1 cellular context compared by ENCODE assay signal in the genomic region with DNA sequence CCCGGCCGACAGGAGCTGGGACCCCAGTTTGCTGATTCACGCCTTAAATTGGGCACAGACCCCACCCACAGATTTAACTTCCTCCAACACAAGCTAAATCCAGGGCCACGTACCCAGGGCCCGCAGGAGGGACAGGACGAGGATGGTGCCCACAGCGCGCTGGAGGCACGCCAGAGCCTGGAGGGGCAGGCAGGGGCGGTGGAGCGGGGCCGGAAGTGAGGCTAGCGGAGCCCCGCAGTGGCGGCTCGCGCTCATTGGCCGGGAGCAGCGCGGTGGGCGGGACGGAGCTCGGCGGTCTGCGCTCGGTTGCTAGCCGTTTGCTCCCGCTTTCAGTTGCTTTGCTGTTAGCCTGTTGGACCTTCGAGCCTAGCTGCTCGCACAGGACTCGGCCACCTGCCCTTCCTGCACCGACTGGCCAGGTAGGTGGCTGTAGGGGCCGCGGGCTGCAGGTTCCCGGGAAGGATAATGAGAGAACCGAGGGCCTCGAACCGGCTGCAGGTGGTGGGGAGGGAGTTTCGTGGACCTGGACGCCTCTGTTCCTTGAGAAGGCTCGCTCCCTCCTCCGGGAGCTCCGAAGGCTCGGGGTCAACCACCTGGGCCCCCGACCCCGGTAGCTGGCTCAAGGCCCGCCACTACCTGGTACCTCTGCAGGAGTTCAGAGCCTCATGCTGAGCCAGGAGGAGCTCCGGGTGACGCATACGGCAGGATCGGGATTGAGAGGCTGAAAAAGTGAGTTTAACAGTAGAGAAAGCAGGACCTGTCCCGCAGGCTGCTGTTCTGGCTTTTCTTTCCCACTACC.
TF ChIP-seq lines count a peak whose summit lies in the region.

A gene (plus strand): TSS at position 332 of the 799 bp plus-strand sequence. CDS start 8,212 bp downstream, outside the sequence.

TF ChIP-seq in HepG2, 621 proteins besides CTCF, POLR2A, EP300 and RAD21 (continued from another document and continues in another):
- TF ChIP-seq, protein P1, sequence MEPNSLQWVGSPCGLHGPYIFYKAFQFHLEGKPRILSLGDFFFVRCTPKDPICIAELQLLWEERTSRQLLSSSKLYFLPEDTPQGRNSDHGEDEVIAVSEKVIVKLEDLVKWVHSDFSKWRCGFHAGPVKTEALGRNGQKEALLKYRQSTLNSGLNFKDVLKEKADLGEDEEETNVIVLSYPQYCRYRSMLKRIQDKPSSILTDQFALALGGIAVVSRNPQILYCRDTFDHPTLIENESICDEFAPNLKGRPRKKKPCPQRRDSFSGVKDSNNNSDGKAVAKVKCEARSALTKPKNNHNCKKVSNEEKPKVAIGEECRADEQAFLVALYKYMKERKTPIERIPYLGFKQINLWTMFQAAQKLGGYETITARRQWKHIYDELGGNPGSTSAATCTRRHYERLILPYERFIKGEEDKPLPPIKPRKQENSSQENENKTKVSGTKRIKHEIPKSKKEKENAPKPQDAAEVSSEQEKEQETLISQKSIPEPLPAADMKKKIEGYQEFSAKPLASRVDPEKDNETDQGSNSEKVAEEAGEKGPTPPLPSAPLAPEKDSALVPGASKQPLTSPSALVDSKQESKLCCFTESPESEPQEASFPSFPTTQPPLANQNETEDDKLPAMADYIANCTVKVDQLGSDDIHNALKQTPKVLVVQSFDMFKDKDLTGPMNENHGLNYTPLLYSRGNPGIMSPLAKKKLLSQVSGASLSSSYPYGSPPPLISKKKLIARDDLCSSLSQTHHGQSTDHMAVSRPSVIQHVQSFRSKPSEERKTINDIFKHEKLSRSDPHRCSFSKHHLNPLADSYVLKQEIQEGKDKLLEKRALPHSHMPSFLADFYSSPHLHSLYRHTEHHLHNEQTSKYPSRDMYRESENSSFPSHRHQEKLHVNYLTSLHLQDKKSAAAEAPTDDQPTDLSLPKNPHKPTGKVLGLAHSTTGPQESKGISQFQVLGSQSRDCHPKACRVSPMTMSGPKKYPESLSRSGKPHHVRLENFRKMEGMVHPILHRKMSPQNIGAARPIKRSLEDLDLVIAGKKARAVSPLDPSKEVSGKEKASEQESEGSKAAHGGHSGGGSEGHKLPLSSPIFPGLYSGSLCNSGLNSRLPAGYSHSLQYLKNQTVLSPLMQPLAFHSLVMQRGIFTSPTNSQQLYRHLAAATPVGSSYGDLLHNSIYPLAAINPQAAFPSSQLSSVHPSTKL (CRISPR knock-in tag; IDR thresholded peaks at IDR 0.05), result peak; percentile 48
- no peak for TF ChIP-seq NFE2L1 (CRISPR knock-in tag; IDR thresholded peaks at IDR 0.05; ENCODE audit: borderline replicate concordance)
- TF ChIP-seq, protein P2, sequence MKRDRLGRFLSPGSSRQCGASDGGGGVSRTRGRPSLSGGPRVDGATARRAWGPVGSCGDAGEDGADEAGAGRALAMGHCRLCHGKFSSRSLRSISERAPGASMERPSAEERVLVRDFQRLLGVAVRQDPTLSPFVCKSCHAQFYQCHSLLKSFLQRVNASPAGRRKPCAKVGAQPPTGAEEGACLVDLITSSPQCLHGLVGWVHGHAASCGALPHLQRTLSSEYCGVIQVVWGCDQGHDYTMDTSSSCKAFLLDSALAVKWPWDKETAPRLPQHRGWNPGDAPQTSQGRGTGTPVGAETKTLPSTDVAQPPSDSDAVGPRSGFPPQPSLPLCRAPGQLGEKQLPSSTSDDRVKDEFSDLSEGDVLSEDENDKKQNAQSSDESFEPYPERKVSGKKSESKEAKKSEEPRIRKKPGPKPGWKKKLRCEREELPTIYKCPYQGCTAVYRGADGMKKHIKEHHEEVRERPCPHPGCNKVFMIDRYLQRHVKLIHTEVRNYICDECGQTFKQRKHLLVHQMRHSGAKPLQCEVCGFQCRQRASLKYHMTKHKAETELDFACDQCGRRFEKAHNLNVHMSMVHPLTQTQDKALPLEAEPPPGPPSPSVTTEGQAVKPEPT (CRISPR knock-in tag; IDR thresholded peaks at IDR 0.05; ENCODE audit: low read depth), result peak; percentile 88; the same call in 1 of the 2 replicates
- TF ChIP-seq HDAC6 (IDR thresholded peaks at IDR 0.05; ENCODE audit: low read depth, low read length), result no peak
- no peak for TF ChIP-seq MLLT10 (CRISPR knock-in tag; IDR thresholded peaks at IDR 0.05)
- 0 out of 2 replicates have a peak, but pooled peaks have one; percentile 54 for TF ChIP-seq ZNF264 (CRISPR knock-in tag; IDR thresholded peaks at IDR 0.05)
- TF ChIP-seq ZNF660 (CRISPR knock-in tag; IDR thresholded peaks at IDR 0.05; ENCODE audit: borderline replicate concordance, low read depth), result no peak
- no peak for TF ChIP-seq RFX3 (CRISPR knock-in tag; IDR thresholded peaks at IDR 0.05)
- TF ChIP-seq, protein P3, sequence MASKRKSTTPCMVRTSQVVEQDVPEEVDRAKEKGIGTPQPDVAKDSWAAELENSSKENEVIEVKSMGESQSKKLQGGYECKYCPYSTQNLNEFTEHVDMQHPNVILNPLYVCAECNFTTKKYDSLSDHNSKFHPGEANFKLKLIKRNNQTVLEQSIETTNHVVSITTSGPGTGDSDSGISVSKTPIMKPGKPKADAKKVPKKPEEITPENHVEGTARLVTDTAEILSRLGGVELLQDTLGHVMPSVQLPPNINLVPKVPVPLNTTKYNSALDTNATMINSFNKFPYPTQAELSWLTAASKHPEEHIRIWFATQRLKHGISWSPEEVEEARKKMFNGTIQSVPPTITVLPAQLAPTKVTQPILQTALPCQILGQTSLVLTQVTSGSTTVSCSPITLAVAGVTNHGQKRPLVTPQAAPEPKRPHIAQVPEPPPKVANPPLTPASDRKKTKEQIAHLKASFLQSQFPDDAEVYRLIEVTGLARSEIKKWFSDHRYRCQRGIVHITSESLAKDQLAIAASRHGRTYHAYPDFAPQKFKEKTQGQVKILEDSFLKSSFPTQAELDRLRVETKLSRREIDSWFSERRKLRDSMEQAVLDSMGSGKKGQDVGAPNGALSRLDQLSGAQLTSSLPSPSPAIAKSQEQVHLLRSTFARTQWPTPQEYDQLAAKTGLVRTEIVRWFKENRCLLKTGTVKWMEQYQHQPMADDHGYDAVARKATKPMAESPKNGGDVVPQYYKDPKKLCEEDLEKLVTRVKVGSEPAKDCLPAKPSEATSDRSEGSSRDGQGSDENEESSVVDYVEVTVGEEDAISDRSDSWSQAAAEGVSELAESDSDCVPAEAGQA (IDR thresholded peaks at IDR 0.05; ENCODE audit: low read depth), result no peak
- TF ChIP-seq, protein P3 (CRISPR knock-in tag; IDR thresholded peaks at IDR 0.05; ENCODE audit: borderline replicate concordance), result no peak
- no peak for TF ChIP-seq ZNF724P (CRISPR knock-in tag; IDR thresholded peaks at IDR 0.05; ENCODE audit: borderline replicate concordance)
- TF ChIP-seq MBD4 (IDR thresholded peaks at IDR 0.05; ENCODE audit: borderline replicate concordance, low read length), result no peak
- peak; percentile 71; the same call in 1 of the 2 replicates for TF ChIP-seq HES4 (CRISPR knock-in tag; IDR thresholded peaks at IDR 0.05; ENCODE audit: borderline replicate concordance)
- TF ChIP-seq, protein P4, sequence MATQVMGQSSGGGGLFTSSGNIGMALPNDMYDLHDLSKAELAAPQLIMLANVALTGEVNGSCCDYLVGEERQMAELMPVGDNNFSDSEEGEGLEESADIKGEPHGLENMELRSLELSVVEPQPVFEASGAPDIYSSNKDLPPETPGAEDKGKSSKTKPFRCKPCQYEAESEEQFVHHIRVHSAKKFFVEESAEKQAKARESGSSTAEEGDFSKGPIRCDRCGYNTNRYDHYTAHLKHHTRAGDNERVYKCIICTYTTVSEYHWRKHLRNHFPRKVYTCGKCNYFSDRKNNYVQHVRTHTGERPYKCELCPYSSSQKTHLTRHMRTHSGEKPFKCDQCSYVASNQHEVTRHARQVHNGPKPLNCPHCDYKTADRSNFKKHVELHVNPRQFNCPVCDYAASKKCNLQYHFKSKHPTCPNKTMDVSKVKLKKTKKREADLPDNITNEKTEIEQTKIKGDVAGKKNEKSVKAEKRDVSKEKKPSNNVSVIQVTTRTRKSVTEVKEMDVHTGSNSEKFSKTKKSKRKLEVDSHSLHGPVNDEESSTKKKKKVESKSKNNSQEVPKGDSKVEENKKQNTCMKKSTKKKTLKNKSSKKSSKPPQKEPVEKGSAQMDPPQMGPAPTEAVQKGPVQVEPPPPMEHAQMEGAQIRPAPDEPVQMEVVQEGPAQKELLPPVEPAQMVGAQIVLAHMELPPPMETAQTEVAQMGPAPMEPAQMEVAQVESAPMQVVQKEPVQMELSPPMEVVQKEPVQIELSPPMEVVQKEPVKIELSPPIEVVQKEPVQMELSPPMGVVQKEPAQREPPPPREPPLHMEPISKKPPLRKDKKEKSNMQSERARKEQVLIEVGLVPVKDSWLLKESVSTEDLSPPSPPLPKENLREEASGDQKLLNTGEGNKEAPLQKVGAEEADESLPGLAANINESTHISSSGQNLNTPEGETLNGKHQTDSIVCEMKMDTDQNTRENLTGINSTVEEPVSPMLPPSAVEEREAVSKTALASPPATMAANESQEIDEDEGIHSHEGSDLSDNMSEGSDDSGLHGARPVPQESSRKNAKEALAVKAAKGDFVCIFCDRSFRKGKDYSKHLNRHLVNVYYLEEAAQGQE (IDR thresholded peaks at IDR 0.05; ENCODE audit: borderline replicate concordance in 1 of 2, low read depth in 1 of 2, low read length in 2 of 2), result peak in 1 of 2 experiments; percentile 67; a peak in 1 of 4 replicates
- TF ChIP-seq, protein P5, sequence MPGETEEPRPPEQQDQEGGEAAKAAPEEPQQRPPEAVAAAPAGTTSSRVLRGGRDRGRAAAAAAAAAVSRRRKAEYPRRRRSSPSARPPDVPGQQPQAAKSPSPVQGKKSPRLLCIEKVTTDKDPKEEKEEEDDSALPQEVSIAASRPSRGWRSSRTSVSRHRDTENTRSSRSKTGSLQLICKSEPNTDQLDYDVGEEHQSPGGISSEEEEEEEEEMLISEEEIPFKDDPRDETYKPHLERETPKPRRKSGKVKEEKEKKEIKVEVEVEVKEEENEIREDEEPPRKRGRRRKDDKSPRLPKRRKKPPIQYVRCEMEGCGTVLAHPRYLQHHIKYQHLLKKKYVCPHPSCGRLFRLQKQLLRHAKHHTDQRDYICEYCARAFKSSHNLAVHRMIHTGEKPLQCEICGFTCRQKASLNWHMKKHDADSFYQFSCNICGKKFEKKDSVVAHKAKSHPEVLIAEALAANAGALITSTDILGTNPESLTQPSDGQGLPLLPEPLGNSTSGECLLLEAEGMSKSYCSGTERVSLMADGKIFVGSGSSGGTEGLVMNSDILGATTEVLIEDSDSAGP (CRISPR knock-in tag; IDR thresholded peaks at IDR 0.05; ENCODE audit: borderline replicate concordance), result peak; percentile 84
- TF ChIP-seq, protein P6, sequence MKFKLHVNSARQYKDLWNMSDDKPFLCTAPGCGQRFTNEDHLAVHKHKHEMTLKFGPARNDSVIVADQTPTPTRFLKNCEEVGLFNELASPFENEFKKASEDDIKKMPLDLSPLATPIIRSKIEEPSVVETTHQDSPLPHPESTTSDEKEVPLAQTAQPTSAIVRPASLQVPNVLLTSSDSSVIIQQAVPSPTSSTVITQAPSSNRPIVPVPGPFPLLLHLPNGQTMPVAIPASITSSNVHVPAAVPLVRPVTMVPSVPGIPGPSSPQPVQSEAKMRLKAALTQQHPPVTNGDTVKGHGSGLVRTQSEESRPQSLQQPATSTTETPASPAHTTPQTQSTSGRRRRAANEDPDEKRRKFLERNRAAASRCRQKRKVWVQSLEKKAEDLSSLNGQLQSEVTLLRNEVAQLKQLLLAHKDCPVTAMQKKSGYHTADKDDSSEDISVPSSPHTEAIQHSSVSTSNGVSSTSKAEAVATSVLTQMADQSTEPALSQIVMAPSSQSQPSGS (CRISPR knock-in tag; IDR thresholded peaks at IDR 0.05), result peak; percentile 73
- no peak for TF ChIP-seq FLYWCH1 (CRISPR knock-in tag; IDR thresholded peaks at IDR 0.05)
- TF ChIP-seq MAFK (conservative IDR thresholded peaks at IDR 0.05 in 1 of 2, IDR thresholded peaks at IDR 0.05 in 1 of 2; ENCODE audit: low read length in 2 of 2), result no peak
- TF ChIP-seq, protein P7, sequence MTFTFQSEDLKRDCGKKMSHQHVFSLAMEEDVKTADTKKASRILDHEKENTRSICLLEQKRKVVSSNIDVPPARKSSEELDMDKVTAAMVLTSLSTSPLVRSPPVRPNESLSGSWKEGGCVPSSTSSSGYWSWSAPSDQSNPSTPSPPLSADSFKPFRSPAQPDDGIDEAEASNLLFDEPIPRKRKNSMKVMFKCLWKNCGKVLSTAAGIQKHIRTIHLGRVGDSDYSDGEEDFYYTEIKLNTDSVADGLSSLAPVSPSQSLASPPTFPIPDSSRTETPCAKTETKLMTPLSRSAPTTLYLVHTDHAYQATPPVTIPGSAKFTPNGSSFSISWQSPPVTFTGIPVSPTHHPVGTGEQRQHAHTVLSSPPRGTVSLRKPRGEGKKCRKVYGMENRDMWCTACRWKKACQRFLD (CRISPR knock-in tag; IDR thresholded peaks at IDR 0.05; ENCODE audit: borderline replicate concordance), result peak; percentile 94; the same call in 1 of the 2 replicates
- TF ChIP-seq ZNF446 (CRISPR knock-in tag; IDR thresholded peaks at IDR 0.05), result peak; percentile 37
- peak; percentile 16; the same call in 1 of the 2 replicates for TF ChIP-seq SP5 (CRISPR knock-in tag; IDR thresholded peaks at IDR 0.05; ENCODE audit: borderline replicate concordance, low read depth)
- TF ChIP-seq MZF1 (CRISPR knock-in tag; IDR thresholded peaks at IDR 0.05; ENCODE audit: borderline replicate concordance), result no peak
- TF ChIP-seq EEA1 (CRISPR knock-in tag; IDR thresholded peaks at IDR 0.05; ENCODE audit: borderline replicate concordance), result no peak; the same call in 1 of the 2 replicates
- TF ChIP-seq MED8 (CRISPR knock-in tag; IDR thresholded peaks at IDR 0.05; ENCODE audit: insufficient replicate concordance), result peak; percentile 92
- no peak for TF ChIP-seq ZNF562 (CRISPR knock-in tag; IDR thresholded peaks at IDR 0.05; ENCODE audit: borderline replicate concordance)
- TF ChIP-seq, protein P8, sequence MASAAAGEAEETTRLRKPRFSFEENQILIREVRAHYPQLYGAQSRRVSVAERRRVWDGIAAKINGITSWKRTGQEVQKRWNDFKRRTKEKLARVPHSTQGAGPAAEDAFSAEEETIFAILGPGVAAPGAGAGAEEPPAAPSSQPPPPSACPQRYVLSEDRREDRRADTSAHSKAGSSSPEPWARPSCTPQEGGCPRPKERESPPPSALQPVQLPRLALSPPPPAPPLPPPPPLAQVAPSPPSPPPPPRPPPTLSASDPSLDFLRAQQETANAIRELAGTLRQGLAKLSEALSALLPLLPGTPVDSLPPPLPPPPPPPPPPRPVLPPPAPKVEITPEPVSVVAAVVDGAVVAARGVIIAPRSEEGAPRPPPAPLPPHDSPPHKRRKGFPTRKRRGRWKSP (CRISPR knock-in tag; IDR thresholded peaks at IDR 0.05), result peak; percentile 94
- TF ChIP-seq SKI (IDR thresholded peaks at IDR 0.05; ENCODE audit: partially characterized antibody), result no peak
- peak; percentile 20; the same call in 1 of the 2 replicates for TF ChIP-seq ZNF777 (CRISPR knock-in tag; IDR thresholded peaks at IDR 0.05)
- no peak for TF ChIP-seq TOE1 (CRISPR knock-in tag; IDR thresholded peaks at IDR 0.05)
